1 cellular context compared by ENCODE assay signal in the genomic region with DNA sequence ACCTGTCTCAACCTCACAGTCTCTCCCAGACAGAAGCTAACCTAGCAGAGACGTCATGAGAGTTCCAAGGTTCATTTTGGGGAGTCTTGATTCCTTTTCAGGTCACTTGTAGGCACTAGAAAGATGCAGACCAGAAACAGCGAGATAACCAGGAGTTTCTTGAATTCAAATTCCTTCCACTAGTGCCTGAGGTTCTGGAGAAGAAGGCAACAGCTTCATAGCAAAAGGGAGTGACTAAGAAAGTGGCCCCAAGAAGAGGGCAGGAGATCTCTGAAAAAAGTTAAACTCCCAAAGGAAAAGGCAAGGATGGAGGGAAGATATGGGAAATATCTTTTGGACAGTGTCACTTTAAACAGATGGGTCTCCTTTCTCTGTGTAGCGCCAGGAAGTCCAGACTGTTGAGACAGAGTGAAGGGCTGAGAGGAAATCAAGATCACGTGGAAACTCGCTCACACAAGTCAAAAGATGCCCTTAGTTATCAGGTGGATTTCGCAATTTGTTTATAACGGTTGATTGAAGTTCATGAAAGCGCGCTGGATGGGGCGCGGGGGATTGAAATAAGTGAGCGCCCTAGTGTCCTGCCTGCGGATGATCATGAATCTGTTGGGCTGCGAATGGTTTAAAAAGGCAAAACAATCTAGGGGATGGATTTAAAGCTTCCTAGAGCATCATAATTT.
TF ChIP-seq lines count a peak whose summit lies in the region.

No MANE protein-coding gene starts in this region.

TF ChIP-seq in IMR-90, 13 proteins besides CTCF, POLR2A, EP300 and RAD21:
- no peak for TF ChIP-seq RFX5 (IDR thresholded peaks at IDR 0.05; ENCODE audit: low read depth, low read length)
- peak; percentile 61 for TF ChIP-seq CEBPB (IDR thresholded peaks at IDR 0.05; ENCODE audit: low read depth, low read length)
- no peak for TF ChIP-seq MXI1 (IDR thresholded peaks at IDR 0.05; ENCODE audit: borderline replicate concordance, low read depth, low read length)
- TF ChIP-seq CHD1 (IDR thresholded peaks at IDR 0.05; ENCODE audit: low read depth, low read length), result no peak
- TF ChIP-seq, protein P1, sequence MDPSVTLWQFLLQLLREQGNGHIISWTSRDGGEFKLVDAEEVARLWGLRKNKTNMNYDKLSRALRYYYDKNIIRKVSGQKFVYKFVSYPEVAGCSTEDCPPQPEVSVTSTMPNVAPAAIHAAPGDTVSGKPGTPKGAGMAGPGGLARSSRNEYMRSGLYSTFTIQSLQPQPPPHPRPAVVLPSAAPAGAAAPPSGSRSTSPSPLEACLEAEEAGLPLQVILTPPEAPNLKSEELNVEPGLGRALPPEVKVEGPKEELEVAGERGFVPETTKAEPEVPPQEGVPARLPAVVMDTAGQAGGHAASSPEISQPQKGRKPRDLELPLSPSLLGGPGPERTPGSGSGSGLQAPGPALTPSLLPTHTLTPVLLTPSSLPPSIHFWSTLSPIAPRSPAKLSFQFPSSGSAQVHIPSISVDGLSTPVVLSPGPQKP (IDR thresholded peaks at IDR 0.05; ENCODE audit: borderline replicate concordance, low read depth, low read length), result no peak
- TF ChIP-seq BHLHE40 (IDR thresholded peaks at IDR 0.05; ENCODE audit: low read depth, low read length), result no peak
- TF ChIP-seq NFE2L2 (IDR thresholded peaks at IDR 0.05; ENCODE audit: low read depth, low read length), result no peak
